In genomic region chr1:148333875-148334338, GRCh38 we compare ENCODE assay signal across 8 cellular contexts.
DNase-seq lines count a peak whose midpoint lies in the region; ATAC-seq and TF ChIP-seq lines count a peak whose summit lies in the region.

No MANE protein-coding gene starts in this region.

- H3K27me3 ChIP-seq in H7 (ENCODE audit: control insufficient read depth, insufficient read depth, low read length) (peaks cover 1% of the 10 kb centered on the region; the same call in 1 of the 2 replicates), sigmoid colon (peaks cover 0 to 77% (median 53%) of the 10 kb centered on the region in 3 donors)

- peak overlapping the region; percentile 99 to 100 for H3K27ac Mint-ChIP-seq in T-cell

- TF ChIP-seq EP300 in sigmoid colon (IDR thresholded peaks at IDR 0.05): no peak

- H3K27me3 Mint-ChIP-seq in T-cell: peaks cover 12 to 21% of the 10 kb centered on the region in 2 donors

- H3K36me3 Mint-ChIP-seq in T-cell: no peaks in the 10 kb centered on the region

- peaks cover 34 to 45% (median 37%) of the 10 kb centered on the region in 3 donors for H3K4me1 Mint-ChIP-seq in T-cell

- H3K36me3 ChIP-seq in H7 (replicated peaks; ENCODE audit: control insufficient read depth, insufficient read depth, low read length) (no peaks in the 10 kb centered on the region), sigmoid colon (no peaks in the 10 kb centered on the region)

- intact Hi-C loops in sigmoid colon (cut with DNase I): no loop called here

- WGBS in sigmoid colon, 2 donors: 3 to 10% methylated on average over 18 of the region's 18 CpGs

- H3K9me3 ChIP-seq in sigmoid colon: no peaks in the 10 kb centered on the region

- CTCF ChIA-PET in T-cell (lab: Charles Lee): no interaction called here

- TF ChIP-seq POLR2A in sigmoid colon (IDR thresholded peaks at IDR 0.05): no peak

- peak overlapping the region; percentile 95 to 98 (median 96) for H3K4me3 Mint-ChIP-seq in T-cell

- no peak for TF ChIP-seq CTCF in fibroblast of mammary gland (conservative IDR thresholded peaks at IDR 0.05; ENCODE audit: control insufficient read depth, insufficient read depth, low read depth, low read length)
- no peak for TF ChIP-seq CTCF in sigmoid colon (IDR thresholded peaks at IDR 0.05)

- peaks cover 0 to 18% (median 16%) of the 10 kb centered on the region in 4 donors for H3K4me1 ChIP-seq in sigmoid colon

- POLR2A ChIA-PET in T-cell (lab: Charles Lee): interaction anchor here (0.7 to 1.4 kb wide), 3 partner anchors 15 to 70 kb away, joined by 3 to 7 read pairs (median 5); no protein-coding TSS in a partner anchor

- H3K9me3 Mint-ChIP-seq in T-cell: no peaks in the 10 kb centered on the region

- H3K4me3 ChIP-seq in H7 (ENCODE audit: insufficient read depth, low read depth, low read length) (peak overlapping the region; percentile 64), fibroblast of mammary gland (ENCODE audit: control insufficient read depth, low read depth, low read length) (peak overlapping the region; percentile 71), sigmoid colon (peak overlapping the region; percentile 36 to 55 (median 43))

- no peak for ATAC-seq in T-cell (replicated peaks in 1 of 4)

- no peak for DNase-seq in H7
- DNase-seq in T-cell: peak in 5 of 34 experiments; percentile 3 to 25 (median 11)
- DNase-seq in fibroblast of mammary gland (ENCODE audit: low read depth): no peak
- DNase-seq in sigmoid colon: no peak
- no peak for DNase-seq in HPDE6-E6E7 (ENCODE audit: extremely low spot score)
- no peak for DNase-seq in central memory CD4-positive, alpha-beta T cell
- DNase-seq in NCI-H2171 (lab: John Stamatoyannopoulos, UW): no peak
- no peak for DNase-seq in CD1c-positive myeloid dendritic cell (ENCODE audit: extremely low spot score)

- peak overlapping the region in 3 of 4 donors; percentile 45 to 80 (median 78) for H3K27ac ChIP-seq in sigmoid colon
